ENCODE assay signal across 21 cellular contexts in the genomic region with DNA sequence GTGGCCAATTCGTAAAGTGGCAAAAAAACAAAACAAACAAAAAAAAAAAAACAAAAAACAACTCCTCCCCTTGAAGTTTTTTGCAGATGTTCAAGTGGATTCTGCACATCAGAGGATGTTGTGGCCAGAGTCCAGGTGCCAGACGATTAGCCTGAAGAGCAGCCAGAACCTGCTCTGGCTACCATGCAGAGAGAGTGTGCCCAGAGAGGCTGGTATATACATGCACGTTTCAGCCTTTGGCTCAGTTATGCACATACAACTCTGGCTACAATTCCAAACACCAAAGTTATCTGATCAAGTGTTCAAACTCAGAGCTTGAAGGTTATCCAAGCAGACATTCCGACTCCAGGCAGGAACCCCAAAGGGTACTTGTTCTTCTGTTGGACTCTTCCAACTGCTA. TPM values are rescaled to one million over a fixed set of nuclear protein-coding genes. Genes with fewer than 3 reads are reported as not detected.
DNase-seq lines count a peak whose midpoint lies in the region; ATAC-seq, FAIRE-seq and TF ChIP-seq lines count a peak whose summit lies in the region.
"Had no signal": no experiment of that assay in that cellular context is flagged by ENCODE, and none has a peak within 500 bp of the region (broad histone marks: within the 10 kb centered on the region; RNA-seq: fewer than 3 reads in every experiment).

No MANE protein-coding gene starts in this region.

- SMC1A ChIA-PET in GM12878 (lab: Charles Lee; ENCODE audit: uncharacterized antibody, unreplicated experiment), result no interaction called here

- no peak for TF ChIP-seq POLR2A in GM12878 (IDR thresholded peaks at IDR 0.05; ENCODE audit: low read depth, low read length)

- DNase-seq in heart right ventricle, result no peak
- no peak for DNase-seq in cardiac septum (ENCODE audit: low spot score)
- no peak for DNase-seq in GM12878 (ENCODE audit: low read depth, low spot score)
- DNase-seq in right cardiac atrium, result peak in 1 of 3 donors; percentile 68
- DNase-seq in activated CD4-positive, alpha-beta T cell treated with anti-CD3 and anti-CD28 coated beads for 36 hours, result no peak
- DNase-seq in NCI-H2171 treated with DMSO at 0.1 percent for 48 hours (lab: John Stamatoyannopoulos, UW), result no peak
- no peak for DNase-seq in GM19238 (ENCODE audit: insufficient read length, low spot score)
- DNase-seq: CD4-positive, alpha-beta T cell; COR-L47; DMS79; H9; HFFc6; KG1; NCI-H1694; NCI-H2081; NCI-H69 had no signal

- H3K27ac ChIP-seq in heart right ventricle (peak overlapping the region in 1 of 10 donors; percentile 49), GM12878 (ENCODE audit: control insufficient read depth, insufficient read depth) (no peak overlapping the region), right cardiac atrium (ENCODE audit: low read length) (peak overlapping the region; percentile 50)
- H3K27ac ChIP-seq: BLaER1, HL-60, RWPE1 had no signal

- H3K4me1 ChIP-seq in heart right ventricle, result peaks cover 0 to 31% (median 10%) of the 10 kb centered on the region in 9 donors
- H3K4me1 ChIP-seq in GM12878 (ENCODE audit: control insufficient read depth, insufficient read depth, low read length), result no peaks in the 10 kb centered on the region
- peaks cover 6% of the 10 kb centered on the region for H3K4me1 ChIP-seq in right cardiac atrium (ENCODE audit: control insufficient read depth, insufficient read depth, low read length)
- H3K4me1 ChIP-seq: BLaER1 had no signal

- no peaks in the 10 kb centered on the region for H3K36me3 Mint-ChIP-seq in activated CD4-positive, alpha-beta T cell treated with anti-CD3 and anti-CD28 coated beads for 36 hours (ENCODE audit: low read depth)

- no peaks in the 10 kb centered on the region for H3K9me3 Mint-ChIP-seq in activated CD4-positive, alpha-beta T cell treated with anti-CD3 and anti-CD28 coated beads for 36 hours (ENCODE audit: low read depth)
- H3K9me3 Mint-ChIP-seq: CD4-positive, alpha-beta T cell; H9; HFFc6 had no signal

- no TSS peak for BruUV-seq in GM12878 (replicated peaks; lab: Mats Ljungman, UMichigan)

- no peak overlapping the region for H3K9ac ChIP-seq in GM12878 (ENCODE audit: control insufficient read depth, insufficient read depth, low read length)
- H3K9ac ChIP-seq: BLaER1 had no signal

- no peak for TF ChIP-seq RAD21 in GM12878 (IDR thresholded peaks at IDR 0.05; ENCODE audit: insufficient read depth, low read depth, low read length)

- no peak overlapping the region for H2AFZ ChIP-seq in GM12878 (ENCODE audit: control insufficient read depth, low read depth, low read length)

- TF ChIP-seq CTCF in heart right ventricle (IDR thresholded peaks at IDR 0.05) (no peak), GM12878 (IDR thresholded peaks at IDR 0.05 in 2 of 3, conservative IDR thresholded peaks at IDR 0.05 in 1 of 3; ENCODE audit: control insufficient read depth in 2 of 3, extremely low read depth in 1 of 3, insufficient read depth in 1 of 3, low read depth in 3 of 3, low read length in 3 of 3) (no peak)

- no peaks in the 10 kb centered on the region for H3K79me2 ChIP-seq in GM12878 (ENCODE audit: control insufficient read depth, insufficient read depth, low read length)

- H3K4me3 Mint-ChIP-seq in activated CD4-positive, alpha-beta T cell treated with anti-CD3 and anti-CD28 coated beads for 36 hours, result no peak overlapping the region
- H3K4me3 Mint-ChIP-seq: CD4-positive, alpha-beta T cell; H9; HFFc6 had no signal

- 45 to 56% methylated on average over 4 of the region's 4 CpGs for WGBS in heart right ventricle, 2 donors
- 43% methylated on average over 4 of the region's 4 CpGs for WGBS in GM12878 (ENCODE audit: insufficient coverage, insufficient replicate concordance, low lambda C conversion rate, missing lambda C conversion rate)
- 44% methylated on average over 4 of the region's 4 CpGs for WGBS in right cardiac atrium

- no peak for TF ChIP-seq EP300 in GM12878 (IDR thresholded peaks at IDR 0.05; ENCODE audit: borderline replicate concordance in 1 of 2, control insufficient read depth in 1 of 2, low read depth in 2 of 2, low read length in 2 of 2)

- no peak overlapping the region for H3K27ac Mint-ChIP-seq in activated CD4-positive, alpha-beta T cell treated with anti-CD3 and anti-CD28 coated beads for 36 hours
- H3K27ac Mint-ChIP-seq: CD4-positive, alpha-beta T cell; H9; HFFc6 had no signal

- in situ Hi-C loops in GM12878 (cut with MboI), result no loop called here

- POLR2A ChIA-PET in GM12878 (lab: Charles Lee), result no interaction called here
- POLR2A ChIA-PET in activated CD4-positive, alpha-beta T cell treated with anti-CD3 and anti-CD28 coated beads for 36 hours (lab: Charles Lee), result no interaction called here

- peak in 6 of 8 donors; percentile 42 to 83 (median 56) for ATAC-seq in heart right ventricle
- ATAC-seq in GM12878, result no peak
- ATAC-seq in right cardiac atrium, result peak in 1 of 2 donors; percentile 60
- no peak for ATAC-seq in activated CD4-positive, alpha-beta T cell treated with anti-CD3 and anti-CD28 coated beads for 36 hours

- intact Hi-C loops in heart right ventricle (cut with DNase I) (loop anchor here in 7 of 10 donors (5.0 to 10.0 kb wide), 4 partner anchors 32 to 72 kb away; partner anchors contain the start of gene GGTA1 (in 6 of the 7)), cardiac septum (cut with DNase I) (no loop called here), GM12878 (cut with micrococcal nuclease; ENCODE audit: unreplicated experiment) (no loop called here), right cardiac atrium (cut with DNase I) (loop anchor here in 1 of 4 donors (5.0 kb wide), 1 partner anchor 32 kb away; the partner anchor contains the start of gene GGTA1)
- intact Hi-C loops in activated CD4-positive, alpha-beta T cell treated with anti-CD3 and anti-CD28 coated beads for 36 hours (cut with DNase I, micrococcal nuclease), result no loop called here

- CTCF ChIA-PET in GM12878 (lab: Yijun Ruan, JAX), result no interaction called here
- CTCF ChIA-PET in activated CD4-positive, alpha-beta T cell treated with anti-CD3 and anti-CD28 coated beads for 36 hours (lab: Charles Lee), result no interaction called here

- peaks cover 0 to 9% (median 0%) of the 10 kb centered on the region in 9 donors for H3K36me3 ChIP-seq in heart right ventricle
- H3K36me3 ChIP-seq in GM12878 (ENCODE audit: control insufficient read depth in 2 of 2, insufficient read depth in 2 of 2, low read length in 1 of 2), result no peaks in the 10 kb centered on the region
- H3K36me3 ChIP-seq: BLaER1 had no signal

- RAD21 ChIA-PET in GM12878 (lab: Charles Lee; ENCODE audit: unreplicated experiment), result no interaction called here

- H3K9me3 ChIP-seq in heart right ventricle, result no peaks in the 10 kb centered on the region
- H3K9me3 ChIP-seq in GM12878 (replicated peaks; ENCODE audit: control insufficient read depth, insufficient read depth, low read length), result no peaks in the 10 kb centered on the region
- no peaks in the 10 kb centered on the region for H3K9me3 ChIP-seq in right cardiac atrium (ENCODE audit: control insufficient read depth, low read length)
- H3K9me3 ChIP-seq: BLaER1 had no signal

- H3K4me3 ChIP-seq in heart right ventricle (no peak overlapping the region), GM12878 (no peak overlapping the region), right cardiac atrium (ENCODE audit: low read length) (no peak overlapping the region)
- H3K4me3 ChIP-seq: BLaER1 had no signal

- H3K4me2 ChIP-seq in GM12878 (ENCODE audit: control insufficient read depth, insufficient read depth), result no peak overlapping the region
- H3K4me2 ChIP-seq: BLaER1 had no signal

- no peaks in the 10 kb centered on the region for H3K27me3 ChIP-seq in heart right ventricle
- peaks cover 0 to 2% of the 10 kb centered on the region in 2 experiments; a peak in 1 of 4 replicates for H3K27me3 ChIP-seq in GM12878 (replicated peaks in 1 of 2; ENCODE audit: control insufficient read depth in 2 of 2, insufficient read depth in 2 of 2, low read length in 1 of 2)
- no peaks in the 10 kb centered on the region for H3K27me3 ChIP-seq in right cardiac atrium (ENCODE audit: control insufficient read depth, insufficient read depth)
- H3K27me3 ChIP-seq: BLaER1 had no signal

- peaks cover 16% of the 10 kb centered on the region for H3K27me3 Mint-ChIP-seq in activated CD4-positive, alpha-beta T cell treated with anti-CD3 and anti-CD28 coated beads for 36 hours

- H3K4me1 Mint-ChIP-seq in activated CD4-positive, alpha-beta T cell treated with anti-CD3 and anti-CD28 coated beads for 36 hours, result peaks cover 5% of the 10 kb centered on the region

- FAIRE-seq in GM12878 (lab: Jason Lieb, UNC), result peak; percentile 23

- no peaks in the 10 kb centered on the region for H4K20me1 ChIP-seq in GM12878 (ENCODE audit: control insufficient read depth, insufficient read depth)
- H4K20me1 ChIP-seq: BLaER1 had no signal

RNA-seq across cellular contexts. Expression of gene GGTA1, which starts 34.7 kb away (rescaled TPM):
- total RNA-seq in heart right ventricle (10 to 100 TPM in 7 of 10 donors, 1 to 10 TPM in 3; 6.0 to 42.1 (median 13.9) TPM), cardiac septum (8.8 TPM), GM12878 (2014; rRNA removed) (0.23 and 0.44 TPM in 2 replicates), GM12878 (2014; rRNA removed; fragmentation: Illumina TruSeq; extraction: Trizol) (0.13 and 0.32 TPM in 2 replicates), GM12878 (2021) (0.13 TPM in 2 replicates), right cardiac atrium (10 to 100 TPM; 12.3 to 30.1 (median 22.3) TPM)
- polyA plus RNA-seq in heart right ventricle (10 to 100 TPM in 1 of 2 donors, 1 to 10 TPM in 1; 3.0 to 34.9 TPM), GM12878 (2011; rRNA removed) (not detected in 2 replicates), GM12878 (2014; fragmentation: Illumina TruSeq; extraction: Trizol) (0.17 and 0.31 TPM in 2 replicates), GM12878 (2014; fragmentation: Nextera tagmentation; extraction: Ambion mirVana) (under 1 TPM; 0.09 to 0.21 TPM), GM12878 (2014; rRNA removed) (0.14 and 0.65 TPM in 2 replicates), GM12878 (2016; fragmentation: Nextera tagmentation; extraction: Ambion mirVana) (under 1 TPM in 1 of 2 experiments, not detected in 1; 0.14 TPM), right cardiac atrium (42.5 TPM)
- total RNA-seq in GM12878 (2013; cell fraction: nucleolus; rRNA removed), result not detected in 2 replicates
- polyA plus RNA-seq in GM12878 (2011; ENCODE audit: low read depth), result not detected
- not detected in 2 replicates for polyA plus RNA-seq in GM12878 (2011; cell fraction: cytosol; rRNA removed)
- not detected in 2 replicates for polyA plus RNA-seq in GM12878 (2011; cell fraction: nucleus; rRNA removed)
- polyA plus RNA-seq in GM12878 (2012), result 0.04 TPM in 1 of 2 replicates, not detected in the other
- not detected in 2 replicates for polyA minus RNA-seq in GM12878 (2011; rRNA and poly(A)+ RNA removed)
- not detected in 2 replicates for polyA minus RNA-seq in GM12878 (2011; cell fraction: cytosol; rRNA and poly(A)+ RNA removed)
- not detected in 2 replicates for polyA minus RNA-seq in GM12878 (2011; cell fraction: nucleus; rRNA and poly(A)+ RNA removed)
- not detected for total RNA-seq in activated CD4-positive, alpha-beta T cell treated with anti-CD3 and anti-CD28 coated beads for 36 hours
- total RNA-seq: CD4-positive, alpha-beta T cell; H9; HFFc6; HT1080; NCI-H460 had no signal

Comparison
In these comparisons a context has a peak if more than half of its experiments do, and no peak if none do; other contexts are left out.
1. intact Hi-C loops: an anchor here in heart right ventricle (5.0 to 10.0 kb wide); none called in cardiac septum, GM12878 and activated CD4-positive, alpha-beta T cell treated with anti-CD3 and anti-CD28 coated beads for 36 hours.
2. ATAC-seq: peak in heart right ventricle (6 of 8); none in GM12878 (single experiment) and activated CD4-positive, alpha-beta T cell treated with anti-CD3 and anti-CD28 coated beads for 36 hours (single experiment).